In the genomic region with DNA sequence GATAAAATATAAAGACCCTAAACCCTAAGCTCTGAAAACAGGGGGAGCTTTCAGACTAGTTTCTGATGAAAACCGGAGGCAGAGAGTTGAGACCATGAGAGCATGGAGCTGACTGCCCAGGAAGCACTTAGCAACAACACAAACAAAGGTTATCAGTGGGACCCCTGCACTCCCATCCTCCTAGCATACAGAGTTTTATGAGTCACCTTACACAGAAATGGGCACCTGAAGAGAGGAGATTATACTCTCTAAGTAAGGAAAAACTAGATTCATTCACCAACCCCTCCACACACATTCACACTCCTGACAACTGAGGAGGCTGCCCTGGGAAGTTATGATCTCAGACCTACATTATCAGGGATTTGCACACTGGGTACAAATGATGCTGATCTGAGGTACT, we compare ENCODE assay signal across 22 cellular contexts.
DNase-seq lines count a peak whose midpoint lies in the region; ATAC-seq, FAIRE-seq and TF ChIP-seq lines count a peak whose summit lies in the region.
"Had no signal": no experiment of that assay in that cellular context is flagged by ENCODE, and none has a peak within 500 bp of the region (broad histone marks: within the 10 kb centered on the region; RNA-seq: fewer than 3 reads in every experiment).

No MANE protein-coding gene starts in this region.

- H3K4me2 ChIP-seq in GM23338 (no peak overlapping the region), K562 (ENCODE audit: insufficient read depth, low read length) (peak overlapping the region; percentile 14), mesendoderm (ENCODE audit: low read length) (no peak overlapping the region)
- H3K4me2 ChIP-seq: BLaER1 had no signal

- no peak overlapping the region for H3K23ac ChIP-seq in mesendoderm (ENCODE audit: low read length)

- peak; percentile 83; the same call in 1 of the 2 replicates for TF ChIP-seq EP300 in K562 (IDR thresholded peaks at IDR 0.05; ENCODE audit: low read length)

- H3K27me3 Mint-ChIP-seq in GM23338 (ENCODE audit: insufficient read depth, low read depth, poor library complexity), result no peaks in the 10 kb centered on the region
- no peaks in the 10 kb centered on the region for H3K27me3 Mint-ChIP-seq in osteocyte (ENCODE audit: unreplicated experiment)
- H3K27me3 Mint-ChIP-seq: B cell; CD4-positive, CD25-positive, alpha-beta regulatory T cell had no signal

- H3K4me1 ChIP-seq in GM23338 (ENCODE audit: insufficient read depth) (no peaks in the 10 kb centered on the region), K562 (replicated peaks in 1 of 2; ENCODE audit: control insufficient read depth in 2 of 2, insufficient read depth in 2 of 2, low read length in 2 of 2) (peaks cover 0 to 18% of the 10 kb centered on the region in 2 experiments; a peak in 2 of 5 replicates), mesendoderm (ENCODE audit: control insufficient read depth, low read depth, low read length) (no peaks in the 10 kb centered on the region), right lobe of liver (no peaks in the 10 kb centered on the region), foreskin keratinocyte (no peaks in the 10 kb centered on the region)
- H3K4me1 ChIP-seq: Caco-2, HAP-1 had no signal

- WGBS in K562 (ENCODE audit: insufficient coverage, low coverage, missing lambda C conversion rate), result 0% methylated on average over 1 of the region's 1 CpG
- WGBS in mesendoderm (ENCODE audit: extremely low coverage, insufficient coverage, low lambda C conversion rate), result no CpG with 5 or more reads among the region's 1 CpG
- WGBS in right lobe of liver (ENCODE audit: insufficient coverage, low coverage, low lambda C conversion rate, missing lambda C conversion rate), result 82% methylated on average over 1 of the region's 1 CpG

- POLR2A ChIA-PET in K562 (lab: Yijun Ruan, JAX), result interaction anchor here (0.6 to 2.5 kb wide), 2 partner anchors 11 to 48 kb away, joined by 3 to 7 read pairs; no protein-coding TSS in a partner anchor

- no peak overlapping the region for H2AK5ac ChIP-seq in mesendoderm (ENCODE audit: low read length)

- no peaks in the 10 kb centered on the region for H4K20me1 ChIP-seq in GM23338 (replicated peaks; ENCODE audit: insufficient read depth)
- no peaks in the 10 kb centered on the region for H4K20me1 ChIP-seq in K562 (replicated peaks; ENCODE audit: control insufficient read depth, insufficient read depth, low read length)
- H4K20me1 ChIP-seq: BLaER1 had no signal

- H4K8ac ChIP-seq in mesendoderm (ENCODE audit: low read depth, low read length), result no peak overlapping the region

- H3K27me3 ChIP-seq in GM23338 (ENCODE audit: insufficient read depth) (no peaks in the 10 kb centered on the region), K562 (ENCODE audit: control insufficient read depth in 2 of 2, insufficient read depth in 2 of 2, low read length in 2 of 2) (no peaks in the 10 kb centered on the region), mesendoderm (ENCODE audit: insufficient read depth, low read length, poor library complexity) (no peaks in the 10 kb centered on the region), right lobe of liver (no peaks in the 10 kb centered on the region), foreskin keratinocyte (no peaks in the 10 kb centered on the region)
- H3K27me3 ChIP-seq: BLaER1 had no signal

- TF ChIP-seq RAD21 in K562 (CRISPR knock-in tag; conservative IDR thresholded peaks at IDR 0.05 in 1 of 2, IDR thresholded peaks at IDR 0.05 in 1 of 2), result no peak

- CTCF ChIA-PET in K562 (lab: Yijun Ruan, JAX; ENCODE audit: low intra/inter-chr PET ratio), result no interaction called here

- H3K9me3 ChIP-seq in K562 (replicated peaks; ENCODE audit: control insufficient read depth, insufficient read depth, low read depth, low read length) (no peaks in the 10 kb centered on the region), right lobe of liver (no peaks in the 10 kb centered on the region)
- H3K9me3 ChIP-seq: BLaER1, Caco-2, HAP-1 had no signal

- intact Hi-C loops in K562 (cut with micrococcal nuclease) (no loop called here), right lobe of liver (cut with DNase I) (no loop called here)

- H3K9me3 Mint-ChIP-seq in GM23338 (peaks cover 13% of the 10 kb centered on the region), osteocyte (ENCODE audit: unreplicated experiment) (no peaks in the 10 kb centered on the region)
- H3K9me3 Mint-ChIP-seq: CD4-positive, CD25-positive, alpha-beta regulatory T cell; CD8-positive, alpha-beta T cell had no signal

- H2BK120ac ChIP-seq in mesendoderm (ENCODE audit: low read depth, low read length), result no peak overlapping the region

- no TSS peak for BruUV-seq in K562 (replicated peaks; lab: Mats Ljungman, UMichigan)

- TF ChIP-seq POLR2A in K562 (conservative IDR thresholded peaks at IDR 0.05) (no peak), right lobe of liver (IDR thresholded peaks at IDR 0.05) (no peak)

- H3K18ac ChIP-seq in mesendoderm (ENCODE audit: low read length), result no peak overlapping the region

- no peak overlapping the region for H3K56ac ChIP-seq in mesendoderm (ENCODE audit: low read length)

- no peak overlapping the region for H2BK5ac ChIP-seq in mesendoderm (ENCODE audit: low read length)

- H3K27ac Mint-ChIP-seq in GM23338 (peak overlapping the region; percentile 56; the same call in 1 of the 2 replicates), osteocyte (ENCODE audit: unreplicated experiment) (no peak overlapping the region)
- H3K27ac Mint-ChIP-seq: B cell; CD4-positive, CD25-positive, alpha-beta regulatory T cell; CD8-positive, alpha-beta T cell had no signal

- H3K36me3 Mint-ChIP-seq in GM23338 (ENCODE audit: low read depth) (peaks cover 21% of the 10 kb centered on the region), osteocyte (ENCODE audit: unreplicated experiment) (no peaks in the 10 kb centered on the region)

- no peaks in the 10 kb centered on the region for H3K9me1 ChIP-seq in K562 (ENCODE audit: control insufficient read depth, insufficient read depth, low read length)

- H3K4ac ChIP-seq in mesendoderm (ENCODE audit: low read depth, low read length), result no peak overlapping the region

- H4K5ac ChIP-seq in mesendoderm (ENCODE audit: low read length), result no peak overlapping the region

- no peaks in the 10 kb centered on the region; the same call in 2 of the 3 replicates for H3K4me1 Mint-ChIP-seq in GM23338
- H3K4me1 Mint-ChIP-seq in osteocyte (ENCODE audit: unreplicated experiment), result peaks cover 15% of the 10 kb centered on the region
- H3K4me1 Mint-ChIP-seq: B cell had no signal

- no peaks in the 10 kb centered on the region for H3K79me1 ChIP-seq in mesendoderm (ENCODE audit: low read length)

- H3K27ac ChIP-seq in GM23338 (ENCODE audit: low read depth), result no peak overlapping the region
- H3K27ac ChIP-seq in K562 (ENCODE audit: extremely low read depth, low read depth, low read length), result peak overlapping the region; percentile 49
- no peak overlapping the region for H3K27ac ChIP-seq in mesendoderm (ENCODE audit: low read depth, low read length)
- no peak overlapping the region for H3K27ac ChIP-seq in right lobe of liver
- H3K27ac ChIP-seq in foreskin keratinocyte, result no peak overlapping the region
- H3K27ac ChIP-seq: 22Rv1, BLaER1, C4-2B, GM23248 had no signal

- TF ChIP-seq CTCF in GM23338 (conservative IDR thresholded peaks at IDR 0.05; ENCODE audit: low read depth in 2 of 2), result no peak
- TF ChIP-seq CTCF in K562 (IDR thresholded peaks at IDR 0.05 in 2 of 3, conservative IDR thresholded peaks at IDR 0.05 in 1 of 3; ENCODE audit: insufficient read depth in 2 of 3, low read depth in 1 of 3, low read length in 3 of 3), result no peak
- TF ChIP-seq CTCF in right lobe of liver (IDR thresholded peaks at IDR 0.05), result no peak
- TF ChIP-seq CTCF in osteocyte (IDR thresholded peaks at IDR 0.05), result no peak
- no peak for TF ChIP-seq CTCF in foreskin keratinocyte (conservative IDR thresholded peaks at IDR 0.05)

- ATAC-seq in GM23338 (no peak), K562 (peak; percentile 84), right lobe of liver (no peak), foreskin keratinocyte (no peak)
- ATAC-seq: CD8-positive, alpha-beta T cell had no signal

- H2BK15ac ChIP-seq in mesendoderm (replicated peaks; ENCODE audit: low read depth), result no peak overlapping the region

- no peak overlapping the region for H3K4me3 Mint-ChIP-seq in GM23338
- H3K4me3 Mint-ChIP-seq in osteocyte (ENCODE audit: unreplicated experiment), result no peak overlapping the region
- H3K4me3 Mint-ChIP-seq: B cell; CD4-positive, CD25-positive, alpha-beta regulatory T cell; CD8-positive, alpha-beta T cell had no signal

- H3K9ac ChIP-seq in K562 (ENCODE audit: insufficient read depth in 1 of 2, low read depth in 2 of 2, low read length in 2 of 2), result no peak overlapping the region
- H3K9ac ChIP-seq in mesendoderm (ENCODE audit: low read length), result no peak overlapping the region
- H3K9ac ChIP-seq: BLaER1, GM23248 had no signal

- in situ Hi-C loops in K562 (cut with MboI), result loop anchor here (10.0 kb wide), 1 partner anchor 165 kb away; no protein-coding TSS in a partner anchor

- no peaks in the 10 kb centered on the region for H3K9me2 ChIP-seq in GM23338 (ENCODE audit: insufficient read depth)

- H3F3A ChIP-seq in GM23338 (replicated peaks; ENCODE audit: low read depth), result no peaks in the 10 kb centered on the region

- H3K79me2 ChIP-seq in GM23338 (replicated peaks; ENCODE audit: insufficient read depth), result no peaks in the 10 kb centered on the region
- H3K79me2 ChIP-seq in K562 (ENCODE audit: control insufficient read depth, insufficient read depth, low read length), result no peaks in the 10 kb centered on the region
- no peaks in the 10 kb centered on the region for H3K79me2 ChIP-seq in mesendoderm (ENCODE audit: control insufficient read depth, insufficient read depth, low read length)

- H2AFZ ChIP-seq in GM23338, result no peak overlapping the region
- peak overlapping the region; percentile 74 for H2AFZ ChIP-seq in K562 (ENCODE audit: low read depth, low read length)
- H2AFZ ChIP-seq: GM23248 had no signal

- H3K36me3 ChIP-seq in GM23338 (ENCODE audit: insufficient read depth) (no peaks in the 10 kb centered on the region), K562 (ENCODE audit: control insufficient read depth, insufficient read depth, low read length) (no peaks in the 10 kb centered on the region), mesendoderm (ENCODE audit: control insufficient read depth, insufficient read depth, low read length) (no peaks in the 10 kb centered on the region), right lobe of liver (no peaks in the 10 kb centered on the region)
- H3K36me3 ChIP-seq: BLaER1, HAP-1 had no signal

- H3K4me3 ChIP-seq in GM23338 (no peak overlapping the region), K562 (no peak overlapping the region), mesendoderm (ENCODE audit: low read length) (no peak overlapping the region), right lobe of liver (no peak overlapping the region)
- H3K4me3 ChIP-seq: BLaER1, GM23248, HAP-1 had no signal

- FAIRE-seq in K562 (lab: Jason Lieb, UNC), result peak; percentile 74
- FAIRE-seq: A204.1, G401.6, GM12892 had no signal

- DNase-seq in GM23338 (ENCODE audit: low spot score) (no peak), NCI-H226 (peak; percentile 57), K562 (ENCODE audit: extremely low read depth in 1 of 4, low spot score in 3 of 4) (peak; percentile 34 to 87 (median 54)), mesendoderm (peak; percentile 41), right lobe of liver (no peak), osteocyte (ENCODE audit: extremely low spot score, unreplicated experiment) (no peak), foreskin keratinocyte (no peak)
- DNase-seq in NK-92 treated with Interleukin-12 subunit alpha and Interleukin-12 subunit beta, amount 100 ng/mL, for 24 hours (lab: John Stamatoyannopoulos, UW), result no peak
- DNase-seq: Caco-2; CD4-positive, CD25-positive, alpha-beta regulatory T cell; CD8-positive, alpha-beta T cell; DMS153; DND-41; GM23248 had no signal

Comparison
In these comparisons a context has a peak if more than half of its experiments do, and no peak if none do; other contexts are left out.
1. DNase-seq: peak in NCI-H226 (single experiment), K562 (4 of 4) and mesendoderm (single experiment); none in GM23338 (single experiment), right lobe of liver (0 of 3), osteocyte (single experiment), foreskin keratinocyte (0 of 2) and NK-92 treated with Interleukin-12 subunit alpha and Interleukin-12 subunit beta, amount 100 ng/mL, for 24 hours (single experiment).